ENCODE assay signal across 14 cellular contexts in the genomic region with DNA sequence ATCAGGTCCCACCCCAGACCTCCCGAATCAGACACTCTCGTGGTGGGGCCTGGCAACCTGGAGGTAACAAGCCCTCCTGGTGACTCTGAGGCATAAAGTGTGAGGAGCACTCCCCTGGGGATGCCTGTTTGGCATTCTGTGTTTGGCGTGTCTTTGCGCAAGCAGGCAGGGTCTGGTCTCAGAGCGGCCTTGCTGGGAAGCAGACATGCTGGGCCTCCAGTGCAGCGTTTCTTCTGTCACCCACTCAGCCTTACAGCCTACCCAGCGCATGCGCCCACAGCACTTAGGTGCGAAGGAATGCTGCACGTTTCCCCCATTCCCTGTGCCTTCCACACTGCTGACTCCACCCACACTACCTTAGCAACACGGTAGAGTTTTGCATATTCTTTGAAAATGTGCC. TPM values are rescaled to one million over a fixed set of nuclear protein-coding genes. Genes with fewer than 3 reads are reported as not detected.
DNase-seq lines count a peak whose midpoint lies in the region; ATAC-seq and TF ChIP-seq lines count a peak whose summit lies in the region.
"Had no signal": no experiment of that assay in that cellular context is flagged by ENCODE, and none has a peak within 500 bp of the region (broad histone marks: within the 10 kb centered on the region; RNA-seq: fewer than 3 reads in every experiment).

No MANE protein-coding gene starts in this region.

- ATAC-seq in GM18520 (IDR thresholded peaks at IDR 0.05; ENCODE audit: unreplicated experiment), result no peak
- ATAC-seq in HG03175 (IDR thresholded peaks at IDR 0.05; ENCODE audit: unreplicated experiment), result no peak
- no peak for ATAC-seq in left ventricle myocardium superior

- intact Hi-C loops in esophagus muscularis mucosa (cut with DNase I) (no loop called here), left ventricle myocardium superior (cut with micrococcal nuclease) (no loop called here)

- H3K27me3 ChIP-seq in SU-DHL-6 (ENCODE audit: low read length) (no peaks in the 10 kb centered on the region), esophagus muscularis mucosa (no peaks in the 10 kb centered on the region)
- no peaks in the 10 kb centered on the region for H3K27me3 ChIP-seq in effector memory CD4-positive, alpha-beta T cell (replicated peaks; ENCODE audit: control insufficient read depth, insufficient read depth, low read length, poor library complexity, severe bottlenecking)
- H3K27me3 ChIP-seq: ascending aorta, BE2C, pancreas had no signal

- no peak for TF ChIP-seq EP300 in esophagus muscularis mucosa (IDR thresholded peaks at IDR 0.05)

- H3K4me3 ChIP-seq in SU-DHL-6 (ENCODE audit: insufficient read depth, low read length, poor library complexity, severe bottlenecking) (peak overlapping the region; percentile 2), esophagus muscularis mucosa (no peak overlapping the region)
- peak overlapping the region; percentile 9 for H3K4me3 ChIP-seq in effector memory CD4-positive, alpha-beta T cell (ENCODE audit: insufficient read depth, low read depth, low read length, poor library complexity, severe bottlenecking)
- H3K4me3 ChIP-seq: ascending aorta, dorsolateral prefrontal cortex, HAP-1, pancreas had no signal

- H3K4me1 ChIP-seq in effector memory CD4-positive, alpha-beta T cell (ENCODE audit: control insufficient read depth, insufficient read depth, low read length, poor library complexity, severe bottlenecking), result peaks cover 65% of the 10 kb centered on the region
- peaks cover 0 to 1% (median under 1%) of the 10 kb centered on the region in 4 donors for H3K4me1 ChIP-seq in esophagus muscularis mucosa
- H3K4me1 ChIP-seq: ascending aorta, BE2C, HAP-1, pancreas had no signal

- H3K4me2 ChIP-seq in SU-DHL-6 (ENCODE audit: low read depth, low read length, poor library complexity, severe bottlenecking), result peak overlapping the region; percentile 46

- no peaks in the 10 kb centered on the region for H3K9me3 ChIP-seq in SU-DHL-6 (ENCODE audit: insufficient read depth, low read length)
- no peaks in the 10 kb centered on the region for H3K9me3 ChIP-seq in effector memory CD4-positive, alpha-beta T cell (ENCODE audit: control insufficient read depth, low read length)
- no peaks in the 10 kb centered on the region for H3K9me3 ChIP-seq in esophagus muscularis mucosa
- H3K9me3 ChIP-seq: ascending aorta, BE2C, HAP-1, pancreas had no signal

- H3K79me2 ChIP-seq in SU-DHL-6 (ENCODE audit: insufficient read depth, low read length), result no peaks in the 10 kb centered on the region

- WGBS in esophagus muscularis mucosa, result 85% methylated on average over 11 of the region's 11 CpGs

- H2AFZ ChIP-seq in SU-DHL-6 (ENCODE audit: low read depth, low read length, severe bottlenecking), result peak overlapping the region; percentile 22

- peak overlapping the region; percentile 36 for H3K9ac ChIP-seq in SU-DHL-6 (ENCODE audit: low read length)

- peak; percentile 51 for DNase-seq in stimulated activated CD4-positive, alpha-beta T cell treated with anti-CD3 and anti-CD28 coated beads, Interleukin-15, amount 100 ng/mL, for 24 hours
- DNase-seq in stimulated activated CD4-positive, alpha-beta T cell treated with anti-CD3 and anti-CD28 coated beads, Interleukin-4, amount 100 ng/mL, for 4 hours, result no peak
- no peak for DNase-seq in effector memory CD4-positive, alpha-beta T cell
- DNase-seq in esophagus muscularis mucosa (ENCODE audit: extremely low spot score), result no peak
- DNase-seq in left ventricle myocardium superior, result no peak
- DNase-seq: BE2C, dorsolateral prefrontal cortex, mesendoderm, pancreas had no signal

- H3K27ac ChIP-seq in SU-DHL-6 (ENCODE audit: low read depth, low read length) (peak overlapping the region; percentile 85), esophagus muscularis mucosa (replicated peaks in 1 of 4) (no peak overlapping the region)
- H3K27ac ChIP-seq in effector memory CD4-positive, alpha-beta T cell (ENCODE audit: insufficient read depth, low read length, poor library complexity, severe bottlenecking), result peak overlapping the region; percentile 80
- H3K27ac ChIP-seq: ascending aorta, dorsolateral prefrontal cortex, pancreas had no signal

- no peak for TF ChIP-seq POLR2A in esophagus muscularis mucosa (IDR thresholded peaks at IDR 0.05; ENCODE audit: low read depth)

- TF ChIP-seq CTCF in SU-DHL-6 (IDR thresholded peaks at IDR 0.05; ENCODE audit: insufficient read depth, low read length, poor library complexity, severe bottlenecking) (no peak), esophagus muscularis mucosa (IDR thresholded peaks at IDR 0.05) (no peak)

- H3K36me3 ChIP-seq in SU-DHL-6 (ENCODE audit: low read length) (no peaks in the 10 kb centered on the region), esophagus muscularis mucosa (no peaks in the 10 kb centered on the region)
- no peaks in the 10 kb centered on the region for H3K36me3 ChIP-seq in effector memory CD4-positive, alpha-beta T cell (ENCODE audit: control insufficient read depth, insufficient read depth, low read length)
- H3K36me3 ChIP-seq: ascending aorta, BE2C, HAP-1, pancreas had no signal

- H3K9me2 ChIP-seq in SU-DHL-6 (replicated peaks; ENCODE audit: insufficient read depth, low read length), result no peaks in the 10 kb centered on the region

- H3F3A ChIP-seq in SU-DHL-6 (ENCODE audit: insufficient read depth), result peaks cover 46% of the 10 kb centered on the region

- H4K20me1 ChIP-seq in SU-DHL-6 (ENCODE audit: low read depth, low read length), result no peaks in the 10 kb centered on the region

RNA-seq across cellular contexts. Expression of gene CXCR5, which starts 7.4 kb away (rescaled TPM):
- total RNA-seq in esophagus muscularis mucosa (under 1 TPM in 1 of 4 donors, not detected in 3; 0.17 TPM), left ventricle myocardium superior (not detected)
- total RNA-seq: ascending aorta, dorsolateral prefrontal cortex had no signal

RNA-seq across cellular contexts. Expression of gene BCL9L, which starts 49.5 kb away (rescaled TPM):
- total RNA-seq in esophagus muscularis mucosa, result 10 to 100 TPM; 19.1 to 66.2 (median 42.7) TPM
- total RNA-seq in left ventricle myocardium superior, result 44.7 TPM

Comparison
In these comparisons a context has a peak if more than half of its experiments do, and no peak if none do; other contexts are left out.
1. H3K27ac ChIP-seq: peak in SU-DHL-6 (single experiment) and effector memory CD4-positive, alpha-beta T cell (single experiment); none in esophagus muscularis mucosa (0 of 4).
2. H3K4me3 ChIP-seq: peak in SU-DHL-6 (single experiment) and effector memory CD4-positive, alpha-beta T cell (single experiment); none in esophagus muscularis mucosa (0 of 4).